ENCODE assay signal across 18 cellular contexts in the genomic region with DNA sequence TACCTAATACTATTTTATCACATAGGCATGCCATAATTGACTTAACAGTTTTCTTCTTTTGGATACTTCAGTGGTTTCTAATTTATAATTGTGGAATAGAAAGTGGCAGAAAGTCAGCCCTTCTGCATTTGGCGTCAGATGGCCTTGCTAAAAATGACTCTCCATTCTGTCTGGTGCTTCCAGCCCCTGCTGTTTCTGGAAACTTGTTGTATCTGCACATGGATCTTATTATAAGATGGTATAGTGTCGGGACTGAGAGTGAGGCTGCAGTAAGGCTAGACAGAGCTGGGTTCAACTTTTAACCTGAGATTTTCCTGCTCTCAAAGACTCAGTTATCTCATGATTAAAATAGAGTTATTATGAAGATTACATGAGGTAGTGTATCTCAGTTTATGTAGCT.
"Had no signal": no experiment of that assay in that cellular context is flagged by ENCODE, and none has a peak within 500 bp of the region (broad histone marks: within the 10 kb centered on the region; RNA-seq: fewer than 3 reads in every experiment).

No MANE protein-coding gene starts in this region.

- H3K9me3 Mint-ChIP-seq: activated CD4-positive, alpha-beta T cell treated with anti-CD3 and anti-CD28 coated beads, Interleukin-2, amount 10 ng/mL, durations not matched to agents 24 days and 14 days; activated CD8-positive, alpha-beta T cell treated with anti-CD3 and anti-CD28 coated beads for 36 hours; activated naive CD8-positive, alpha-beta T cell treated with anti-CD3 and anti-CD28 coated beads for 36 hours; activated T-helper 17 cell treated with anti-CD3 and anti-CD28 coated beads, Interleukin-2, amount 50 U/mL, for 72 hours; neural progenitor cell had no signal

- H3K4me3 ChIP-seq: colonic mucosa, lower lobe of right lung, neural progenitor cell, sigmoid colon, spleen, tibial nerve, vagina had no signal

- DNase-seq: activated CD4-positive, alpha-beta T cell treated with anti-CD3 and anti-CD28 coated beads, Interleukin-2, amount 10 ng/mL, durations not matched to agents 24 days and 14 days; activated CD8-positive, alpha-beta T cell treated with anti-CD3 and anti-CD28 coated beads for 36 hours; activated naive CD4-positive, alpha-beta T cell; activated naive CD8-positive, alpha-beta T cell treated with anti-CD3 and anti-CD28 coated beads for 36 hours; activated T-cell treated with anti-CD3 and anti-CD28 coated beads, Interleukin-2, amount 50 U/mL, for 1 hour; amniotic stem cell; colonic mucosa; foreskin keratinocyte; lower lobe of right lung; sigmoid colon; spleen; stimulated activated CD8-positive, alpha-beta memory T cell treated with anti-CD3 and anti-CD28 coated beads, Interleukin-4, amount 100 ng/mL, for 48 hours; stimulated activated naive CD4-positive, alpha-beta T cell had no signal

- H3K36me3 ChIP-seq: colonic mucosa, lower lobe of right lung, neural progenitor cell, sigmoid colon, spleen, tibial nerve, vagina had no signal

- H3K4me3 Mint-ChIP-seq: activated CD4-positive, alpha-beta T cell treated with anti-CD3 and anti-CD28 coated beads, Interleukin-2, amount 10 ng/mL, durations not matched to agents 24 days and 14 days; activated CD8-positive, alpha-beta T cell treated with anti-CD3 and anti-CD28 coated beads for 36 hours; activated naive CD8-positive, alpha-beta T cell treated with anti-CD3 and anti-CD28 coated beads for 36 hours; activated T-helper 17 cell treated with anti-CD3 and anti-CD28 coated beads, Interleukin-2, amount 50 U/mL, for 72 hours; neural progenitor cell; T-helper 1 cell treated with Interleukin-12 subunit alpha and Interleukin-12 subunit beta and Interleukin-4 antibody, amounts not matched to agents 30 μg/mL and 1 μg/mL, for 36 hours had no signal

- H3K27me3 ChIP-seq: colonic mucosa, foreskin keratinocyte, neural progenitor cell, sigmoid colon, spleen, tibial nerve, vagina had no signal

- H3K4me1 ChIP-seq: foreskin keratinocyte, neural progenitor cell, spleen, vagina had no signal

- H3K4me2 ChIP-seq: neural progenitor cell had no signal

- H3K9me3 ChIP-seq: colonic mucosa, lower lobe of right lung, sigmoid colon, spleen, tibial nerve, vagina had no signal

- ATAC-seq: activated CD8-positive, alpha-beta T cell treated with anti-CD3 and anti-CD28 coated beads for 36 hours; activated T-helper 17 cell treated with anti-CD3 and anti-CD28 coated beads, Interleukin-2, amount 50 U/mL, for 72 hours; foreskin keratinocyte; lower lobe of right lung had no signal

- H2AFZ ChIP-seq: neural progenitor cell had no signal

- H3K27ac ChIP-seq: colonic mucosa, foreskin keratinocyte, lower lobe of right lung, neural progenitor cell, spleen, tibial nerve, vagina had no signal

- H3K4me1 Mint-ChIP-seq: activated CD4-positive, alpha-beta T cell treated with anti-CD3 and anti-CD28 coated beads, Interleukin-2, amount 10 ng/mL, durations not matched to agents 24 days and 14 days; activated naive CD8-positive, alpha-beta T cell treated with anti-CD3 and anti-CD28 coated beads for 36 hours; activated T-helper 17 cell treated with anti-CD3 and anti-CD28 coated beads, Interleukin-2, amount 50 U/mL, for 72 hours; neural progenitor cell had no signal

- H3K36me3 Mint-ChIP-seq: activated naive CD8-positive, alpha-beta T cell treated with anti-CD3 and anti-CD28 coated beads for 36 hours; neural progenitor cell had no signal

- H3K27me3 Mint-ChIP-seq: activated CD4-positive, alpha-beta T cell treated with anti-CD3 and anti-CD28 coated beads, Interleukin-2, amount 10 ng/mL, durations not matched to agents 24 days and 14 days had no signal

- H3K27ac Mint-ChIP-seq: activated CD4-positive, alpha-beta T cell treated with anti-CD3 and anti-CD28 coated beads, Interleukin-2, amount 10 ng/mL, durations not matched to agents 24 days and 14 days; activated CD8-positive, alpha-beta T cell treated with anti-CD3 and anti-CD28 coated beads for 36 hours; activated naive CD8-positive, alpha-beta T cell treated with anti-CD3 and anti-CD28 coated beads for 36 hours; activated T-helper 17 cell treated with anti-CD3 and anti-CD28 coated beads, Interleukin-2, amount 50 U/mL, for 72 hours; neural progenitor cell; T-helper 1 cell treated with Interleukin-12 subunit alpha and Interleukin-12 subunit beta and Interleukin-4 antibody, amounts not matched to agents 30 μg/mL and 1 μg/mL, for 36 hours had no signal
